8 cellular contexts compared by ENCODE assay signal in genomic region chr19:33430674-33431277, GRCh38. TPM values are rescaled to one million over a fixed set of nuclear protein-coding genes. Genes with fewer than 3 reads are reported as not detected.
DNase-seq lines count a peak whose midpoint lies in the region; ATAC-seq and TF ChIP-seq lines count a peak whose summit lies in the region.

No MANE protein-coding gene starts in this region.

- no peaks in the 10 kb centered on the region for H3K27me3 ChIP-seq in CD4-positive, alpha-beta T cell (ENCODE audit: control insufficient read depth, insufficient read depth, low read length)
- H3K27me3 ChIP-seq in lower lobe of right lung (ENCODE audit: low read depth), result no peaks in the 10 kb centered on the region

- POLR2A ChIA-PET in CD4-positive, alpha-beta T cell (lab: Charles Lee), result interaction anchor here (1.2 kb wide), 1 partner anchor 91 kb away, joined by 5 read pairs; the partner anchor contains the start of gene PEPD
- POLR2A ChIA-PET in HEK293T (lab: Yijun Ruan, JAX), result interaction anchor here (1.0 kb wide), 1 partner anchor 91 kb away, joined by 3 read pairs; the partner anchor contains the start of gene PEPD
- POLR2A ChIA-PET in activated CD4-positive, alpha-beta T cell treated with anti-CD3 and anti-CD28 coated beads, Interleukin-2, amount 10 ng/mL, durations not matched to agents 7 days and 5 days (lab: Charles Lee), result no interaction called here

- no peaks in the 10 kb centered on the region for H3K36me3 ChIP-seq in lower lobe of right lung

- no peaks in the 10 kb centered on the region for H3K27me3 Mint-ChIP-seq in CD4-positive, alpha-beta T cell
- H3K27me3 Mint-ChIP-seq in activated CD4-positive, alpha-beta T cell treated with anti-CD3 and anti-CD28 coated beads, Interleukin-2, amount 10 ng/mL, durations not matched to agents 7 days and 5 days, result no peaks in the 10 kb centered on the region

- no peaks in the 10 kb centered on the region for H3K9me3 ChIP-seq in CD4-positive, alpha-beta T cell (ENCODE audit: control insufficient read depth, low read length)
- no peaks in the 10 kb centered on the region for H3K9me3 ChIP-seq in lower lobe of right lung

- H3K4me1 ChIP-seq in lower lobe of right lung, result no peaks in the 10 kb centered on the region

- no peak overlapping the region for H3K4me3 ChIP-seq in lower lobe of right lung

- no peak overlapping the region for H3K27ac ChIP-seq in CD4-positive, alpha-beta T cell (ENCODE audit: low read depth, low read length)
- H3K27ac ChIP-seq in lower lobe of right lung, result no peak overlapping the region

- DNase-seq in CD4-positive, alpha-beta T cell, result peak; percentile 46 to 65 (median 53)
- DNase-seq in HEK293T (ENCODE audit: extremely low spot score), result peak; percentile 82
- peak; percentile 52 to 91 for DNase-seq in NCI-H526 (lab: John Stamatoyannopoulos, UW)
- DNase-seq in activated CD4-positive, alpha-beta T cell treated with anti-CD3 and anti-CD28 coated beads, Interleukin-2, amount 10 ng/mL, durations not matched to agents 7 days and 5 days, result peak; percentile 71
- DNase-seq in dedifferentiated amniotic fluid mesenchymal stem cell (ENCODE audit: extremely low spot score), result peak; percentile 36
- DNase-seq in lower lobe of right lung, result peak; percentile 68
- DNase-seq in stimulated activated CD8-positive, alpha-beta memory T cell treated with anti-CD3 and anti-CD28 coated beads, Interleukin-15, amount 100 ng/mL, for 1 hour (ENCODE audit: low read depth), result peak; percentile 35

- H3K9me3 Mint-ChIP-seq in CD4-positive, alpha-beta T cell, result no peaks in the 10 kb centered on the region
- H3K9me3 Mint-ChIP-seq in activated CD4-positive, alpha-beta T cell treated with anti-CD3 and anti-CD28 coated beads, Interleukin-2, amount 10 ng/mL, durations not matched to agents 7 days and 5 days, result no peaks in the 10 kb centered on the region

- peak overlapping the region; percentile 91 for H3K27ac Mint-ChIP-seq in CD4-positive, alpha-beta T cell
- peak overlapping the region; percentile 72 for H3K27ac Mint-ChIP-seq in activated CD4-positive, alpha-beta T cell treated with anti-CD3 and anti-CD28 coated beads, Interleukin-2, amount 10 ng/mL, durations not matched to agents 7 days and 5 days

- H3K4me3 Mint-ChIP-seq in CD4-positive, alpha-beta T cell, result peak overlapping the region; percentile 64
- H3K4me3 Mint-ChIP-seq in activated CD4-positive, alpha-beta T cell treated with anti-CD3 and anti-CD28 coated beads, Interleukin-2, amount 10 ng/mL, durations not matched to agents 7 days and 5 days, result peak overlapping the region; percentile 20

- intact Hi-C loops in CD4-positive, alpha-beta T cell (cut with DNase I, micrococcal nuclease), result loop anchor here in 1 of 2 experiments (1.0 kb wide), 1 partner anchor 341 kb away; no protein-coding TSS in a partner anchor
- intact Hi-C loops in lower lobe of right lung (cut with DNase I), result loop anchor here (10.0 kb wide), 1 partner anchor 344 kb away; no protein-coding TSS in a partner anchor

- peak; percentile 74 for ATAC-seq in CD4-positive, alpha-beta T cell (ENCODE audit: poor library complexity)
- ATAC-seq in lower lobe of right lung, result peak; percentile 75 to 77
- ATAC-seq in HG02973 (IDR thresholded peaks at IDR 0.05; ENCODE audit: unreplicated experiment), result no peak

- H3K36me3 Mint-ChIP-seq in CD4-positive, alpha-beta T cell (ENCODE audit: low read depth), result no peaks in the 10 kb centered on the region
- no peaks in the 10 kb centered on the region for H3K36me3 Mint-ChIP-seq in activated CD4-positive, alpha-beta T cell treated with anti-CD3 and anti-CD28 coated beads, Interleukin-2, amount 10 ng/mL, durations not matched to agents 7 days and 5 days (ENCODE audit: low read depth)

- CTCF ChIA-PET in CD4-positive, alpha-beta T cell (lab: Charles Lee), result interaction anchor here (0.6 to 1.6 kb wide), 5 partner anchors 15 to 469 kb away, joined by 3 to 9 read pairs (median 4); no protein-coding TSS in a partner anchor
- CTCF ChIA-PET in HEK293T (lab: Yijun Ruan, JAX), result interaction anchor here (0.6 to 1.8 kb wide), 11 partner anchors 10 to 343 kb away, joined by 3 to 18 read pairs (median 4); no protein-coding TSS in a partner anchor
- CTCF ChIA-PET in activated CD4-positive, alpha-beta T cell treated with anti-CD3 and anti-CD28 coated beads, Interleukin-2, amount 10 ng/mL, durations not matched to agents 7 days and 5 days (lab: Charles Lee), result interaction anchor here (0.6 to 1.2 kb wide), 5 partner anchors 46 to 563 kb away, joined by 3 to 6 read pairs (median 3); no protein-coding TSS in a partner anchor

- H3K4me1 Mint-ChIP-seq in CD4-positive, alpha-beta T cell (ENCODE audit: low read depth), result peaks cover 19% of the 10 kb centered on the region
- H3K4me1 Mint-ChIP-seq in activated CD4-positive, alpha-beta T cell treated with anti-CD3 and anti-CD28 coated beads, Interleukin-2, amount 10 ng/mL, durations not matched to agents 7 days and 5 days, result peaks cover 6% of the 10 kb centered on the region

- peak; percentile 70 for TF ChIP-seq CTCF in CD4-positive, alpha-beta T cell (IDR thresholded peaks at IDR 0.05)
- TF ChIP-seq CTCF in lower lobe of right lung (IDR thresholded peaks at IDR 0.05), result peak; percentile 80

TF ChIP-seq in HEK293T, 16 proteins besides CTCF, POLR2A, EP300 and RAD21:
- TF ChIP-seq SUZ12 (IDR thresholded peaks at IDR 0.05) (no peak), NFRKB (IDR thresholded peaks at IDR 0.05) (no peak), LEF1 (IDR thresholded peaks at IDR 0.05; ENCODE audit: borderline replicate concordance) (no peak), FOXM1 (IDR thresholded peaks at IDR 0.05; ENCODE audit: borderline replicate concordance) (no peak), FOXK2 (IDR thresholded peaks at IDR 0.05) (no peak), ARNT (IDR thresholded peaks at IDR 0.05) (no peak), CTBP1 (IDR thresholded peaks at IDR 0.05; ENCODE audit: borderline replicate concordance) (no peak), ELF4 (IDR thresholded peaks at IDR 0.05) (no peak), L3MBTL2 (conservative IDR thresholded peaks at IDR 0.05) (no peak), BHLHE40 (IDR thresholded peaks at IDR 0.05; ENCODE audit: borderline replicate concordance) (no peak), FOXA1 (IDR thresholded peaks at IDR 0.05) (no peak), ZNF384 (IDR thresholded peaks at IDR 0.05) (no peak), SP1 (IDR thresholded peaks at IDR 0.05) (no peak), HDGF (IDR thresholded peaks at IDR 0.05; ENCODE audit: borderline replicate concordance) (no peak)
- TF ChIP-seq, protein P1, sequence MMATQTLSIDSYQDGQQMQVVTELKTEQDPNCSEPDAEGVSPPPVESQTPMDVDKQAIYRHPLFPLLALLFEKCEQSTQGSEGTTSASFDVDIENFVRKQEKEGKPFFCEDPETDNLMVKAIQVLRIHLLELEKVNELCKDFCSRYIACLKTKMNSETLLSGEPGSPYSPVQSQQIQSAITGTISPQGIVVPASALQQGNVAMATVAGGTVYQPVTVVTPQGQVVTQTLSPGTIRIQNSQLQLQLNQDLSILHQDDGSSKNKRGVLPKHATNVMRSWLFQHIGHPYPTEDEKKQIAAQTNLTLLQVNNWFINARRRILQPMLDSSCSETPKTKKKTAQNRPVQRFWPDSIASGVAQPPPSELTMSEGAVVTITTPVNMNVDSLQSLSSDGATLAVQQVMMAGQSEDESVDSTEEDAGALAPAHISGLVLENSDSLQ (IDR thresholded peaks at IDR 0.05), result no peak

RNA-seq across cellular contexts. Expression of gene CEBPG, which starts 57.3 kb away (rescaled TPM):
- total RNA-seq in CD4-positive, alpha-beta T cell, result 10 to 100 TPM; 15.5 TPM
- total RNA-seq in activated CD4-positive, alpha-beta T cell treated with anti-CD3 and anti-CD28 coated beads, Interleukin-2, amount 10 ng/mL, durations not matched to agents 7 days and 5 days, result 10 to 100 TPM; 24.0 to 24.4 TPM
- 29.6 TPM for total RNA-seq in lower lobe of right lung
